Comparison of ENCODE assay signal across 8 cellular contexts in genomic region chr3:143207338-143207961, GRCh38.
DNase-seq lines count a peak whose midpoint lies in the region; ATAC-seq and TF ChIP-seq lines count a peak whose summit lies in the region.

No MANE protein-coding gene starts in this region.

- no peaks in the 10 kb centered on the region for H4K20me1 ChIP-seq in mammary epithelial cell (ENCODE audit: insufficient read depth, low read length)

- ATAC-seq in GM21381 (IDR thresholded peaks at IDR 0.05; ENCODE audit: unreplicated experiment): peak; percentile 56
- ATAC-seq in HG03521 (IDR thresholded peaks at IDR 0.05; ENCODE audit: unreplicated experiment): peak; percentile 80
- ATAC-seq in left ventricle myocardium superior: no peak

- no peak overlapping the region for H3K27ac ChIP-seq in mammary epithelial cell (ENCODE audit: insufficient read depth, low read depth, low read length)

- H3K4me1 ChIP-seq in mammary epithelial cell (ENCODE audit: insufficient read depth, low read length): no peaks in the 10 kb centered on the region

- CTCF ChIA-PET in mammary epithelial cell (lab: Charles Lee; ENCODE audit: low non-redundant PET): no interaction called here

- H3K79me2 ChIP-seq in mammary epithelial cell (ENCODE audit: insufficient read depth, low read length): no peaks in the 10 kb centered on the region

- 57% methylated on average over 1 of the region's 1 CpG for WGBS in mammary epithelial cell (ENCODE audit: low coverage, missing lambda C conversion rate)

- no TSS peak for BruUV-seq in mammary epithelial cell (replicated peaks; lab: Mats Ljungman, UMichigan)

- no peaks in the 10 kb centered on the region for H3K27me3 ChIP-seq in mammary epithelial cell (ENCODE audit: insufficient read depth, low read length)

- no peaks in the 10 kb centered on the region for H3K36me3 ChIP-seq in mammary epithelial cell (ENCODE audit: insufficient read depth, low read length)

- H3K4me3 ChIP-seq in mammary epithelial cell (replicated peaks in 1 of 3; ENCODE audit: insufficient read depth in 1 of 3, low read depth in 2 of 3, low read length in 3 of 3): no peak overlapping the region

- H3K4me2 ChIP-seq in mammary epithelial cell (ENCODE audit: insufficient read depth, low read depth, low read length): no peak overlapping the region

- in situ Hi-C loops in mammary epithelial cell (cut with MboI; ENCODE audit: low sequenced_read_pairs in 2 of 2): no loop called here

- TF ChIP-seq CTCF in GM10266 (IDR thresholded peaks at IDR 0.05; ENCODE audit: control insufficient read depth, insufficient read depth, low read depth, missing control alignments): no peak
- no peak for TF ChIP-seq CTCF in mammary epithelial cell (conservative IDR thresholded peaks at IDR 0.05 in 1 of 2, IDR thresholded peaks at IDR 0.05 in 1 of 2; ENCODE audit: extremely low read depth in 1 of 2, insufficient read depth in 1 of 2, low read depth in 1 of 2, low read length in 2 of 2)

- no peaks in the 10 kb centered on the region for H3K9me3 ChIP-seq in mammary epithelial cell (replicated peaks; ENCODE audit: insufficient read depth, low read length)

- DNase-seq in GM10266 (ENCODE audit: extremely low spot score) (peak; percentile 52), mammary epithelial cell (peak; percentile 48), NCI-H187 (lab: John Stamatoyannopoulos, UW) (no peak), left ventricle myocardium superior (no peak), 8988T (no peak)
- DNase-seq in activated T-cell treated with anti-CD3 and anti-CD28 coated beads, Interleukin-2, amount 50 U/mL, for 1 hour: no peak

- no peak overlapping the region for H2AFZ ChIP-seq in mammary epithelial cell (ENCODE audit: low read depth, low read length)

- no peak overlapping the region for H3K9ac ChIP-seq in mammary epithelial cell (ENCODE audit: insufficient read depth, low read length)

- dilution Hi-C loops in mammary epithelial cell (cut with HindIII; ENCODE audit: low sequenced_read_pairs): no loop called here

- intact Hi-C loops in mammary epithelial cell (cut with micrococcal nuclease) (no loop called here), left ventricle myocardium superior (cut with micrococcal nuclease) (no loop called here)

Comparison
In these comparisons a context has a peak if more than half of its experiments do, and no peak if none do; other contexts are left out.
1. DNase-seq: peak in GM10266 (single experiment) and mammary epithelial cell (single experiment); none in NCI-H187 (0 of 2), left ventricle myocardium superior (single experiment), activated T-cell treated with anti-CD3 and anti-CD28 coated beads, Interleukin-2, amount 50 U/mL, for 1 hour (single experiment) and 8988T (single experiment).